1 cellular context compared by ENCODE assay signal in the genomic region with DNA sequence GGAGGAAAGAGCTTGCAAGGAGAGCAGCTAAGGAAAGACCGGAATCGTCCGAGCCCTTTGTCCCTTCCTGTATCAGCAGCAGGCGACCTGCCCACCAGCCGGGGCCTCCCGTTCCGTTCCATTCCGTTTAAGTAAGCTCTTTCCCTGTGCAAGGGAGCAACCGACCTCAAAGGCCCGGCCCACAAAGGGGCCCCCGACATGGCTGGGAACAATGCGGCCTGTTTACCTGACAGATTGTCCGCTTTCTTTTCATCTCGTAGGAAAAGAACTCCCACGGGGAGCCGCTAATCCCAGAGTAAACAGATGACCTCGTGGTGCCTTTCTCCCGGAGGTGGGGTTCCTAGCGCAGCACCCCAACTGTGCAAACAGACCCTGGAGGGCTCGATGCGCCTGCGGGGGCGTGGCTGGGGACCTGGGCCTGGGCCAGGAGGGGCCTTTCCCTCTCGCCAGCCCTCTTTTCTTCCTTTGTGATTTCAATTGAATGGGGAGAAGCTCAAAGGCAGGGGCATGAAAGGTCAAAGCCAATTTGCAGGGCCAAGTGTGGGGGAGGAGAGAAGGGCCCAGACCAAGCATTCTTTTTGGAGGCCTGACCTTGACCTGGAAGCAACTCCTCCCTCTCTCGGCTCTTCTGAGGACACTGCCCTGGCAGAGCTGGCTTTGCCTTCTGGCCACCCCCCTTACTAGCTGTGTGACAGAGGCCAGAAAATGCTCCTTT.
TF ChIP-seq lines count a peak whose summit lies in the region.

No MANE protein-coding gene starts in this region.

TF ChIP-seq in HepG2, 621 proteins besides CTCF, POLR2A, EP300 and RAD21 (continued from another document and continues in another):
- TF ChIP-seq, protein P1, sequence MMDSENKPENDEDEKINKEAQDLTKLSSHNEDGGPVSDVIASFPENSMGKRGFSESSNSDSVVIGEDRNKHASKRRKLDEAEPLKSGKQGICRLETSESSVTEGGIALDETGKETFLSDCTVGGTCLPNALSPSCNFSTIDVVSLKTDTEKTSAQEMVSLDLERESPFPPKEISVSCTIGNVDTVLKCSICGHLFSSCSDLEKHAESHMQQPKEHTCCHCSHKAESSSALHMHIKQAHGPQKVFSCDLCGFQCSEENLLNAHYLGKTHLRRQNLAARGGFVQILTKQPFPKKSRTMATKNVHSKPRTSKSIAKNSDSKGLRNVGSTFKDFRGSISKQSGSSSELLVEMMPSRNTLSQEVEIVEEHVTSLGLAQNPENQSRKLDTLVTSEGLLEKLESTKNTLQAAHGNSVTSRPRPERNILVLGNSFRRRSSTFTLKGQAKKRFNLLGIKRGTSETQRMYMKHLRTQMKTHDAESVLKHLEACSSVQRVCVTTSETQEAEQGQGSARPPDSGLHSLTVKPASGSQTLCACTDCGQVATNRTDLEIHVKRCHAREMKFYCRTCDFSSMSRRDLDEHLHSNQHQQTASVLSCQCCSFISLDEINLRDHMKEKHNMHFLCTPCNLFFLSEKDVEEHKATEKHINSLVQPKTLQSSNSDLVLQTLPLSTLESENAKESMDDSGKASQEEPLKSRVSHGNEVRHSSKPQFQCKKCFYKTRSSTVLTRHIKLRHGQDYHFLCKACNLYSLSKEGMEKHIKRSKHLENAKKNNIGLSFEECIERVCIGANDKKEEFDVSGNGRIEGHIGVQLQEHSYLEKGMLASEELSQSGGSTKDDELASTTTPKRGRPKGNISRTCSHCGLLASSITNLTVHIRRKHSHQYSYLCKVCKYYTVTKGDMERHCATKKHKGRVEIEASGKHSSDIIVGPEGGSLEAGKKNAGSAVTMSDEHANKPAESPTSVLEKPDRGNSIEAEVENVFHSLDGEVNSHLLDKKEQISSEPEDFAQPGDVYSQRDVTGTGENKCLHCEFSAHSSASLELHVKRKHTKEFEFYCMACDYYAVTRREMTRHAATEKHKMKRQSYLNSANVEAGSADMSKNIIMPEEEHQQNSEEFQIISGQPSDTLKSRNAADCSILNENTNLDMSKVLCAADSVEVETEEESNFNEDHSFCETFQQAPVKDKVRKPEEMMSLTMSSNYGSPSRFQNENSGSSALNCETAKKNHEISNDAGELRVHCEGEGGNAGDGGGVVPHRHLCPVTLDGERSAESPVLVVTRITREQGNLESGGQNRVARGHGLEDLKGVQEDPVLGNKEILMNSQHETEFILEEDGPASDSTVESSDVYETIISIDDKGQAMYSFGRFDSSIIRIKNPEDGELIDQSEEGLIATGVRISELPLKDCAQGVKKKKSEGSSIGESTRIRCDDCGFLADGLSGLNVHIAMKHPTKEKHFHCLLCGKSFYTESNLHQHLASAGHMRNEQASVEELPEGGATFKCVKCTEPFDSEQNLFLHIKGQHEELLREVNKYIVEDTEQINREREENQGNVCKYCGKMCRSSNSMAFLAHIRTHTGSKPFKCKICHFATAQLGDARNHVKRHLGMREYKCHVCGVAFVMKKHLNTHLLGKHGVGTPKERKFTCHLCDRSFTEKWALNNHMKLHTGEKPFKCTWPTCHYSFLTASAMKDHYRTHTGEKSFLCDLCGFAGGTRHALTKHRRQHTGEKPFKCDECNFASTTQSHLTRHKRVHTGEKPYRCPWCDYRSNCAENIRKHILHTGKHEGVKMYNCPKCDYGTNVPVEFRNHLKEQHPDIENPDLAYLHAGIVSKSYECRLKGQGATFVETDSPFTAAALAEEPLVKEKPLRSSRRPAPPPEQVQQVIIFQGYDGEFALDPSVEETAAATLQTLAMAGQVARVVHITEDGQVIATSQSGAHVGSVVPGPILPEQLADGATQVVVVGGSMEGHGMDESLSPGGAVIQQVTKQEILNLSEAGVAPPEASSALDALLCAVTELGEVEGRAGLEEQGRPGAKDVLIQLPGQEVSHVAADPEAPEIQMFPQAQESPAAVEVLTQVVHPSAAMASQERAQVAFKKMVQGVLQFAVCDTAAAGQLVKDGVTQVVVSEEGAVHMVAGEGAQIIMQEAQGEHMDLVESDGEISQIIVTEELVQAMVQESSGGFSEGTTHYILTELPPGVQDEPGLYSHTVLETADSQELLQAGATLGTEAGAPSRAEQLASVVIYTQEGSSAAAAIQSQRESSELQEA (CRISPR knock-in tag; IDR thresholded peaks at IDR 0.05; ENCODE audit: not compliant biosample characterization), result peak; percentile 68
- TF ChIP-seq, protein P2, sequence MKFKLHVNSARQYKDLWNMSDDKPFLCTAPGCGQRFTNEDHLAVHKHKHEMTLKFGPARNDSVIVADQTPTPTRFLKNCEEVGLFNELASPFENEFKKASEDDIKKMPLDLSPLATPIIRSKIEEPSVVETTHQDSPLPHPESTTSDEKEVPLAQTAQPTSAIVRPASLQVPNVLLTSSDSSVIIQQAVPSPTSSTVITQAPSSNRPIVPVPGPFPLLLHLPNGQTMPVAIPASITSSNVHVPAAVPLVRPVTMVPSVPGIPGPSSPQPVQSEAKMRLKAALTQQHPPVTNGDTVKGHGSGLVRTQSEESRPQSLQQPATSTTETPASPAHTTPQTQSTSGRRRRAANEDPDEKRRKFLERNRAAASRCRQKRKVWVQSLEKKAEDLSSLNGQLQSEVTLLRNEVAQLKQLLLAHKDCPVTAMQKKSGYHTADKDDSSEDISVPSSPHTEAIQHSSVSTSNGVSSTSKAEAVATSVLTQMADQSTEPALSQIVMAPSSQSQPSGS (CRISPR knock-in tag; IDR thresholded peaks at IDR 0.05), result peak; percentile 99
- TF ChIP-seq, protein P3, sequence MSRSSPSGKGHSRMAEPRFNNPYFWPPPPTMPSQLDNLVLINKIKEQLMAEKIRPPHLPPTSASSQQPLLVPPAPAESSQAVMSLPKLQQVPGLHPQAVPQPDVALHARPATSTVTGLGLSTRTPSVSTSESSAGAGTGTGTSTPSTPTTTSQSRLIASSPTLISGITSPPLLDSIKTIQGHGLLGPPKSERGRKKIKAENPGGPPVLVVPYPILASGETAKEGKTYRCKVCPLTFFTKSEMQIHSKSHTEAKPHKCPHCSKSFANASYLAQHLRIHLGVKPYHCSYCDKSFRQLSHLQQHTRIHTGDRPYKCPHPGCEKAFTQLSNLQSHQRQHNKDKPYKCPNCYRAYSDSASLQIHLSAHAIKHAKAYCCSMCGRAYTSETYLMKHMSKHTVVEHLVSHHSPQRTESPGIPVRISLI (CRISPR knock-in tag; IDR thresholded peaks at IDR 0.05; ENCODE audit: borderline replicate concordance), result peak; percentile 84; the same call in 1 of the 2 replicates
- TF ChIP-seq, protein P4, sequence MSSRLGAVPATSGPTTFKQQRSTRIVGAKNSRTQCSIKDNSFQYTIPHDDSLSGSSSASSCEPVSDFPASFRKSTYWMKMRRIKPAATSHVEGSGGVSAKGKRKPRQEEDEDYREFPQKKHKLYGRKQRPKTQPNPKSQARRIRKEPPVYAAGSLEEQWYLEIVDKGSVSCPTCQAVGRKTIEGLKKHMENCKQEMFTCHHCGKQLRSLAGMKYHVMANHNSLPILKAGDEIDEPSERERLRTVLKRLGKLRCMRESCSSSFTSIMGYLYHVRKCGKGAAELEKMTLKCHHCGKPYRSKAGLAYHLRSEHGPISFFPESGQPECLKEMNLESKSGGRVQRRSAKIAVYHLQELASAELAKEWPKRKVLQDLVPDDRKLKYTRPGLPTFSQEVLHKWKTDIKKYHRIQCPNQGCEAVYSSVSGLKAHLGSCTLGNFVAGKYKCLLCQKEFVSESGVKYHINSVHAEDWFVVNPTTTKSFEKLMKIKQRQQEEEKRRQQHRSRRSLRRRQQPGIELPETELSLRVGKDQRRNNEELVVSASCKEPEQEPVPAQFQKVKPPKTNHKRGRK (CRISPR knock-in tag; IDR thresholded peaks at IDR 0.05), result no peak
- TF ChIP-seq ZNF724P (CRISPR knock-in tag; IDR thresholded peaks at IDR 0.05; ENCODE audit: borderline replicate concordance), result no peak
- peak; percentile 90; the same call in 1 of the 2 replicates for TF ChIP-seq ZNF333 (CRISPR knock-in tag; IDR thresholded peaks at IDR 0.05; ENCODE audit: borderline replicate concordance)
- peak; percentile 71 for TF ChIP-seq MIER2 (CRISPR knock-in tag; IDR thresholded peaks at IDR 0.05)
- TF ChIP-seq ZNF563 (CRISPR knock-in tag; IDR thresholded peaks at IDR 0.05), result peak; percentile 95
- TF ChIP-seq SPEN (CRISPR knock-in tag; IDR thresholded peaks at IDR 0.05; ENCODE audit: low read depth), result peak; percentile 90
- TF ChIP-seq, protein P5, sequence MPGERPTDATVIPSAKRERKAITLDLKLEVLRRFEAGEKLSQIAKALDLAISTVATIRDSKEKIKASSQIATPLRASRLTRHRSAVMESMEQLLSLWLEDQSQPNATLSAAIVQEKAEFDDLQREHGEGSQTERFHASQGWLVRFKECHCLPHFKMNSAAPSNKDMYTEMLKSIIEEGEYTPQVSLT (CRISPR knock-in tag; IDR thresholded peaks at IDR 0.05; ENCODE audit: borderline replicate concordance, low read depth), result no peak
- TF ChIP-seq ZNF7 (CRISPR knock-in tag; IDR thresholded peaks at IDR 0.05), result no peak
- TF ChIP-seq IKZF1 (IDR thresholded peaks at IDR 0.05), result no peak
- TF ChIP-seq ZBTB38 (CRISPR knock-in tag; IDR thresholded peaks at IDR 0.05), result peak; percentile 82; the same call in 1 of the 2 replicates
- no peak for TF ChIP-seq MTF2 (CRISPR knock-in tag; IDR thresholded peaks at IDR 0.05; ENCODE audit: borderline replicate concordance)
- peak; percentile 42; the same call in 1 of the 2 replicates for TF ChIP-seq RFX3 (CRISPR knock-in tag; IDR thresholded peaks at IDR 0.05)
- TF ChIP-seq TBL1XR1 (IDR thresholded peaks at IDR 0.05; ENCODE audit: borderline replicate concordance, low read length, partially characterized antibody), result peak; percentile 94
- no peak for TF ChIP-seq CENPX (CRISPR knock-in tag; IDR thresholded peaks at IDR 0.05)
- no peak for TF ChIP-seq SMC3 (IDR thresholded peaks at IDR 0.05; ENCODE audit: low read length)
- no peak for TF ChIP-seq EZH2 (conservative IDR thresholded peaks at IDR 0.05; ENCODE audit: low read depth, low read length)
- peak; percentile 48; the same call in 1 of the 2 replicates for TF ChIP-seq ZNF446 (CRISPR knock-in tag; IDR thresholded peaks at IDR 0.05)
- TF ChIP-seq THYN1 (CRISPR knock-in tag; IDR thresholded peaks at IDR 0.05; ENCODE audit: borderline replicate concordance, low read depth), result peak; percentile 93; the same call in 1 of the 2 replicates
- no peak for TF ChIP-seq ZNF17 (CRISPR knock-in tag; IDR thresholded peaks at IDR 0.05)
- peak; percentile 98 for TF ChIP-seq ETV5 (CRISPR knock-in tag; IDR thresholded peaks at IDR 0.05; ENCODE audit: borderline replicate concordance)
- TF ChIP-seq, protein P6, sequence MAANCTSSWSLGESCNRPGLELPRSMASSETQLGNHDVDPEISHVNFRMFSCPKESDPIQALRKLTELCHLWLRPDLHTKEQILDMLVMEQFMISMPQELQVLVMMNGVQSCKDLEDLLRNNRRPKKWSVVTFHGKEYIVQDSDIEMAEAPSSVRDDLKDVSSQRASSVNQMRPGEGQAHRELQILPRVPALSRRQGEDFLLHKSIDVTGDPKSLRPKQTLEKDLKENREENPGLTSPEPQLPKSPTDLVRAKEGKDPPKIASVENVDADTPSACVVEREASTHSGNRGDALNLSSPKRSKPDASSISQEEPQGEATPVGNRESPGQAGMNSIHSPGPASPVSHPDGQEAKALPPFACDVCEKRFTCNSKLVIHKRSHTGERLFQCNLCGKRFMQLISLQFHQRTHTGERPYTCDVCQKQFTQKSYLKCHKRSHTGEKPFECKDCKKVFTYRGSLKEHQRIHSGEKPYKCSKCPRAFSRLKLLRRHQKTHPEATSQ (CRISPR knock-in tag; IDR thresholded peaks at IDR 0.05; ENCODE audit: borderline replicate concordance), result peak; percentile 98
- TF ChIP-seq, protein P7, sequence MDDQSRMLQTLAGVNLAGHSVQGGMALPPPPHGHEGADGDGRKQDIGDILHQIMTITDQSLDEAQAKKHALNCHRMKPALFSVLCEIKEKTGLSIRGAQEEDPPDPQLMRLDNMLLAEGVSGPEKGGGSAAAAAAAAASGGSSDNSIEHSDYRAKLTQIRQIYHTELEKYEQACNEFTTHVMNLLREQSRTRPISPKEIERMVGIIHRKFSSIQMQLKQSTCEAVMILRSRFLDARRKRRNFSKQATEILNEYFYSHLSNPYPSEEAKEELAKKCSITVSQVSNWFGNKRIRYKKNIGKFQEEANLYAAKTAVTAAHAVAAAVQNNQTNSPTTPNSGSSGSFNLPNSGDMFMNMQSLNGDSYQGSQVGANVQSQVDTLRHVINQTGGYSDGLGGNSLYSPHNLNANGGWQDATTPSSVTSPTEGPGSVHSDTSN (CRISPR knock-in tag; IDR thresholded peaks at IDR 0.05; ENCODE audit: borderline replicate concordance), result peak; percentile 91; the same call in 1 of the 2 replicates
- TF ChIP-seq, protein P8, sequence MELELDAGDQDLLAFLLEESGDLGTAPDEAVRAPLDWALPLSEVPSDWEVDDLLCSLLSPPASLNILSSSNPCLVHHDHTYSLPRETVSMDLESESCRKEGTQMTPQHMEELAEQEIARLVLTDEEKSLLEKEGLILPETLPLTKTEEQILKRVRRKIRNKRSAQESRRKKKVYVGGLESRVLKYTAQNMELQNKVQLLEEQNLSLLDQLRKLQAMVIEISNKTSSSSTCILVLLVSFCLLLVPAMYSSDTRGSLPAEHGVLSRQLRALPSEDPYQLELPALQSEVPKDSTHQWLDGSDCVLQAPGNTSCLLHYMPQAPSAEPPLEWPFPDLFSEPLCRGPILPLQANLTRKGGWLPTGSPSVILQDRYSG (CRISPR knock-in tag; IDR thresholded peaks at IDR 0.05), result peak; percentile 93
- no peak; the same call in 1 of the 2 replicates for TF ChIP-seq KLF13 (CRISPR knock-in tag; IDR thresholded peaks at IDR 0.05)
- no peak for TF ChIP-seq HCFC1 (IDR thresholded peaks at IDR 0.05; ENCODE audit: low read depth, low read length)
- TF ChIP-seq DPF2 (CRISPR knock-in tag; IDR thresholded peaks at IDR 0.05; ENCODE audit: borderline replicate concordance, low read depth), result peak; percentile 87
- no peak for TF ChIP-seq NFE2L2 (IDR thresholded peaks at IDR 0.05; ENCODE audit: low read length)
- TF ChIP-seq MEIS1 (CRISPR knock-in tag; IDR thresholded peaks at IDR 0.05; ENCODE audit: borderline replicate concordance), result peak; percentile 91
- TF ChIP-seq, protein P9, sequence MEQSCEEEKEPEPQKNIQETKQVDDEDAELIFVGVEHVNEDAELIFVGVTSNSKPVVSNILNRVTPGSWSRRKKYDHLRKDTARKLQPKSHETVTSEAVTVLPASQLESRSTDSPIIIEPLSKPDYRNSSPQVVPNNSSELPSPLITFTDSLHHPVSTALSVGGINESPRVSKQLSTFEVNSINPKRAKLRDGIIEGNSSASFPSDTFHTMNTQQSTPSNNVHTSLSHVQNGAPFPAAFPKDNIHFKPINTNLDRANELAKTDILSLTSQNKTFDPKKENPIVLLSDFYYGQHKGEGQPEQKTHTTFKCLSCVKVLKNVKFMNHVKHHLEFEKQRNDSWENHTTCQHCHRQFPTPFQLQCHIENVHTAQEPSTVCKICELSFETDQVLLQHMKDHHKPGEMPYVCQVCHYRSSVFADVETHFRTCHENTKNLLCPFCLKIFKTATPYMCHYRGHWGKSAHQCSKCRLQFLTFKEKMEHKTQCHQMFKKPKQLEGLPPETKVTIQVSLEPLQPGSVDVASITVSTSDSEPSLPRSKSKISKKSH (CRISPR knock-in tag; IDR thresholded peaks at IDR 0.05; ENCODE audit: borderline replicate concordance), result peak; percentile 63; the same call in 1 of the 2 replicates
- TF ChIP-seq, protein P10, sequence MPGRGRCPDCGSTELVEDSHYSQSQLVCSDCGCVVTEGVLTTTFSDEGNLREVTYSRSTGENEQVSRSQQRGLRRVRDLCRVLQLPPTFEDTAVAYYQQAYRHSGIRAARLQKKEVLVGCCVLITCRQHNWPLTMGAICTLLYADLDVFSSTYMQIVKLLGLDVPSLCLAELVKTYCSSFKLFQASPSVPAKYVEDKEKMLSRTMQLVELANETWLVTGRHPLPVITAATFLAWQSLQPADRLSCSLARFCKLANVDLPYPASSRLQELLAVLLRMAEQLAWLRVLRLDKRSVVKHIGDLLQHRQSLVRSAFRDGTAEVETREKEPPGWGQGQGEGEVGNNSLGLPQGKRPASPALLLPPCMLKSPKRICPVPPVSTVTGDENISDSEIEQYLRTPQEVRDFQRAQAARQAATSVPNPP (CRISPR knock-in tag; IDR thresholded peaks at IDR 0.05), result peak; percentile 99
- no peak for TF ChIP-seq PCBP2 (optimal IDR thresholded peaks at IDR 0.05; ENCODE audit: low read depth, low read length, poor library complexity, severe bottlenecking)
- TF ChIP-seq FIP1L1 (IDR thresholded peaks at IDR 0.05; ENCODE audit: borderline replicate concordance, insufficient read depth, low read depth, low read length), result peak; percentile 96; the same call in 1 of the 2 replicates
- TF ChIP-seq SSRP1 (CRISPR knock-in tag; IDR thresholded peaks at IDR 0.05), result peak; percentile 64; the same call in 1 of the 2 replicates
